ENCODE assay signal across 1 cellular context in genomic region chr6:15493437-15494168, GRCh38.
TF ChIP-seq lines count a peak whose summit lies in the region.

No MANE protein-coding gene starts in this region.

TF ChIP-seq in H1, 55 proteins besides CTCF, POLR2A, EP300 and RAD21 (continued from another document):
- TF ChIP-seq POLR2AphosphoS5 (IDR thresholded peaks at IDR 0.05; ENCODE audit: low read depth, low read length): 0 out of 2 replicates have a peak, but pooled peaks have one; percentile 36
